Comparison of ENCODE assay signal across 8 cellular contexts in genomic region chr15:50424066-50424890, GRCh38. TPM values are rescaled to one million over a fixed set of nuclear protein-coding genes. Genes with fewer than 3 reads are reported as not detected.
DNase-seq lines count a peak whose midpoint lies in the region; ATAC-seq and TF ChIP-seq lines count a peak whose summit lies in the region.

TSS of gene USP8 (plus strand) at chr15:50424405. CDS start at chr15:50439074, 14,669 bp downstream.

- H3K9me1 ChIP-seq in IMR-90 (ENCODE audit: insufficient read depth, low read length) = peaks cover 3% of the 10 kb centered on the region; the same call in 1 of the 2 replicates

- H4K5ac ChIP-seq in IMR-90 (ENCODE audit: low read depth, low read length) = peak within 1 kb of the TSS; percentile 89

- H4K20me1 ChIP-seq in IMR-90 (ENCODE audit: insufficient read depth, low read length) = peaks cover 5% of the 10 kb centered on the region

- peak; percentile 98 for TF ChIP-seq POLR2A in IMR-90 (IDR thresholded peaks at IDR 0.05; ENCODE audit: low read depth, low read length)

- TSS peak; percentile 83 for BruUV-seq in IMR-90 (replicated peaks; lab: Mats Ljungman, UMichigan)

- peak within 1 kb of the TSS; percentile 79 for H2BK120ac ChIP-seq in IMR-90 (ENCODE audit: low read depth, low read length)

- POLR2A ChIA-PET in IMR-90 (lab: Charles Lee; ENCODE audit: unreplicated experiment) = no interaction called here

- H2BK20ac ChIP-seq in IMR-90 (ENCODE audit: low read depth, low read length) = no peak within 1 kb of the TSS; the same call in 1 of the 2 replicates

- peak within 1 kb of the TSS; percentile 96 for H3K4ac ChIP-seq in IMR-90 (ENCODE audit: low read depth, low read length)

- CTCF ChIA-PET in IMR-90 (lab: Yijun Ruan, JAX) = interaction anchor here (0.7 kb wide), 2 partner anchors 66 to 956 kb away, joined by 3 to 4 read pairs; no protein-coding TSS in a partner anchor

- ATAC-seq in GM21528 (IDR thresholded peaks at IDR 0.05; ENCODE audit: low FRiP score, unreplicated experiment) = peak; percentile 93
- peak; percentile 100 for ATAC-seq in IMR-90 (ENCODE audit: low read depth)

- H3K56ac ChIP-seq in IMR-90 (ENCODE audit: extremely low read depth, insufficient read depth, low read length) = peak within 1 kb of the TSS; percentile 86

- peak within 1 kb of the TSS; percentile 87 for H2AK5ac ChIP-seq in IMR-90 (ENCODE audit: low read depth, low read length)

- peak within 1 kb of the TSS; percentile 62 for H2AK9ac ChIP-seq in IMR-90 (replicated peaks; ENCODE audit: low read depth, low read length, poor library complexity)

- peak within 1 kb of the TSS; percentile 34; the same call in 1 of the 2 replicates for H4K91ac ChIP-seq in IMR-90 (ENCODE audit: insufficient read depth, low read depth, low read length)

- H3K23ac ChIP-seq in IMR-90 (ENCODE audit: low read depth, low read length) = peak within 1 kb of the TSS; percentile 85

- intact Hi-C loops in IMR-90 (cut with micrococcal nuclease) = loop anchor here (1.0 kb wide), 1 partner anchor 70 kb away; no protein-coding TSS in a partner anchor

- TF ChIP-seq CTCF in IMR-90 (conservative IDR thresholded peaks at IDR 0.05; ENCODE audit: low read depth, low read length) = no peak

- no peaks in the 10 kb centered on the region for H3K27me3 ChIP-seq in IMR-90 (ENCODE audit: control insufficient read depth, insufficient read depth, low read length)

- peak within 1 kb of the TSS; percentile 95 for H3K14ac ChIP-seq in IMR-90 (replicated peaks; ENCODE audit: low read depth, low read length)

- dilution Hi-C loops in IMR-90 (cut with HindIII; ENCODE audit: low sequenced_read_pairs, unreplicated experiment) = no loop called here

- H2AFZ ChIP-seq in IMR-90 (replicated peaks; ENCODE audit: low read length, poor library complexity) = peak within 1 kb of the TSS; percentile 96

- H2BK15ac ChIP-seq in IMR-90 (ENCODE audit: low read depth, low read length) = peak within 1 kb of the TSS; percentile 10; the same call in 1 of the 3 replicates

- TF ChIP-seq RAD21 in IMR-90 (IDR thresholded peaks at IDR 0.05; ENCODE audit: low read length) = no peak

- H3K9ac ChIP-seq in IMR-90 (ENCODE audit: low read depth, low read length) = peak within 1 kb of the TSS; percentile 97

- peak within 1 kb of the TSS; percentile 95 for H3K4me3 ChIP-seq in IMR-90 (ENCODE audit: insufficient read depth, low read depth, low read length)

- peak within 1 kb of the TSS; percentile 81; the same call in 1 of the 2 replicates for H3K18ac ChIP-seq in IMR-90 (ENCODE audit: low read depth, low read length)

- H2BK5ac ChIP-seq in IMR-90 (ENCODE audit: low read depth, low read length, poor library complexity, severe bottlenecking) = peak within 1 kb of the TSS; percentile 87

- peak within 1 kb of the TSS; percentile 98 for H3K4me2 ChIP-seq in IMR-90 (ENCODE audit: low read depth, low read length)

- no peaks in the 10 kb centered on the region; the same call in 1 of the 2 replicates for H3K4me1 ChIP-seq in IMR-90 (ENCODE audit: control insufficient read depth, insufficient read depth, low read length)

- in situ Hi-C loops in IMR-90 (cut with MboI; ENCODE audit: low sequenced_read_pairs) = no loop called here

- 0% methylated on average over 11 of the region's 55 CpGs; no CpG with 5 or more reads in 1 of the 2 experiments for WGBS in IMR-90 (ENCODE audit: extremely low coverage in 2 of 2, insufficient read length in 1 of 2), 2 experiments

- H3K9me3 ChIP-seq in IMR-90 (ENCODE audit: control insufficient read depth, insufficient read depth, low read length) = no peaks in the 10 kb centered on the region

- DNase-seq in DMS 273 (lab: John Stamatoyannopoulos, UW; ENCODE audit: unreplicated experiment) (peak; percentile 99), IMR-90 (peak; percentile 95), OCI-M1 (lab: John Stamatoyannopoulos, UW) (peak; percentile 99), activated T-cell treated with anti-CD3 and anti-CD28 coated beads for 24 hours (ENCODE audit: low read depth) (peak; percentile 88), epidermal melanocyte (ENCODE audit: insufficient read length, low spot score) (peak; percentile 77), middle frontal gyrus (ENCODE audit: extremely low spot score, low spot score) (peak; percentile 90)
- peak; percentile 95 to 96 for DNase-seq in stimulated activated CD8-positive, alpha-beta memory T cell treated with anti-CD3 and anti-CD28 coated beads, Interleukin-2, amount 100 ng/mL, for 48 hours (ENCODE audit: low read depth in 2 of 2)

- peak within 1 kb of the TSS; percentile 93 to 96 for H4K8ac ChIP-seq in IMR-90 (ENCODE audit: low read depth in 2 of 2, low read length in 2 of 2)

- peaks cover 4 to 21% of the 10 kb centered on the region in 2 experiments; a peak in 3 of 4 replicates for H3K79me1 ChIP-seq in IMR-90 (ENCODE audit: low read depth in 1 of 2, low read length in 2 of 2)

- H3K27ac ChIP-seq in IMR-90 (ENCODE audit: insufficient read depth, low read length) = peak within 1 kb of the TSS; percentile 89

- H3K36me3 ChIP-seq in IMR-90 (ENCODE audit: control insufficient read depth, insufficient read depth, low read length) = no peaks in the 10 kb centered on the region

TF ChIP-seq in IMR-90, 13 proteins besides CTCF, POLR2A, EP300 and RAD21:
- TF ChIP-seq, protein P1, sequence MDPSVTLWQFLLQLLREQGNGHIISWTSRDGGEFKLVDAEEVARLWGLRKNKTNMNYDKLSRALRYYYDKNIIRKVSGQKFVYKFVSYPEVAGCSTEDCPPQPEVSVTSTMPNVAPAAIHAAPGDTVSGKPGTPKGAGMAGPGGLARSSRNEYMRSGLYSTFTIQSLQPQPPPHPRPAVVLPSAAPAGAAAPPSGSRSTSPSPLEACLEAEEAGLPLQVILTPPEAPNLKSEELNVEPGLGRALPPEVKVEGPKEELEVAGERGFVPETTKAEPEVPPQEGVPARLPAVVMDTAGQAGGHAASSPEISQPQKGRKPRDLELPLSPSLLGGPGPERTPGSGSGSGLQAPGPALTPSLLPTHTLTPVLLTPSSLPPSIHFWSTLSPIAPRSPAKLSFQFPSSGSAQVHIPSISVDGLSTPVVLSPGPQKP (IDR thresholded peaks at IDR 0.05; ENCODE audit: borderline replicate concordance, low read depth, low read length) = no peak
- TF ChIP-seq BHLHE40 (IDR thresholded peaks at IDR 0.05; ENCODE audit: low read depth, low read length) (0 out of 2 replicates have a peak, but pooled peaks have one; percentile 3), CHD1 (IDR thresholded peaks at IDR 0.05; ENCODE audit: low read depth, low read length) (no peak), MXI1 (IDR thresholded peaks at IDR 0.05; ENCODE audit: borderline replicate concordance, low read depth, low read length) (no peak), MAZ (IDR thresholded peaks at IDR 0.05; ENCODE audit: borderline replicate concordance, low read depth, low read length) (peak; percentile 97; the same call in 1 of the 2 replicates), NFE2L2 (IDR thresholded peaks at IDR 0.05; ENCODE audit: low read depth, low read length) (no peak)
- TF ChIP-seq, protein P2, sequence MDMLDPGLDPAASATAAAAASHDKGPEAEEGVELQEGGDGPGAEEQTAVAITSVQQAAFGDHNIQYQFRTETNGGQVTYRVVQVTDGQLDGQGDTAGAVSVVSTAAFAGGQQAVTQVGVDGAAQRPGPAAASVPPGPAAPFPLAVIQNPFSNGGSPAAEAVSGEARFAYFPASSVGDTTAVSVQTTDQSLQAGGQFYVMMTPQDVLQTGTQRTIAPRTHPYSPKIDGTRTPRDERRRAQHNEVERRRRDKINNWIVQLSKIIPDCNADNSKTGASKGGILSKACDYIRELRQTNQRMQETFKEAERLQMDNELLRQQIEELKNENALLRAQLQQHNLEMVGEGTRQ (IDR thresholded peaks at IDR 0.05; ENCODE audit: low read depth, low read length) = no peak
TF ChIP-seq in IMR-90: peak in this region for 2.

RNA-seq across cellular contexts. Expression of gene USP8, which starts in this region (rescaled TPM):
- total RNA-seq in IMR-90 (2012; rRNA removed) = 52.2 and 61.7 TPM in 2 replicates
- 18.9 and 25.4 TPM in 2 replicates for polyA plus RNA-seq in IMR-90 (2012; rRNA removed)
- 5.2 and 8.5 TPM in 2 replicates for polyA plus RNA-seq in IMR-90 (2012; cell fraction: cytosol; rRNA removed)
- polyA plus RNA-seq in IMR-90 (2012; cell fraction: nucleus; rRNA removed; ENCODE audit: low replicate concordance) = 4.3 and 30.3 TPM in 2 replicates

Comparison
In these comparisons a context has a peak if more than half of its experiments do, and no peak if none do; other contexts are left out.
1. Peak in every context shown above with its lines: DNase-seq, ATAC-seq, H3K4me3 ChIP-seq and H3K27ac ChIP-seq.